Comparison of ENCODE assay signal across 11 cellular contexts in genomic region chr9:134189475-134190231, GRCh38. TPM values are rescaled to one million over a fixed set of nuclear protein-coding genes. Genes with fewer than 3 reads are reported as not detected.
DNase-seq lines count a peak whose midpoint lies in the region; ATAC-seq and TF ChIP-seq lines count a peak whose summit lies in the region.
"Had no signal": no experiment of that assay in that cellular context is flagged by ENCODE, and none has a peak within 500 bp of the region (broad histone marks: within the 10 kb centered on the region; RNA-seq: fewer than 3 reads in every experiment).

No MANE protein-coding gene starts in this region.

- DNase-seq in H9, result no peak
- peak; percentile 9 for DNase-seq in WTC11 (ENCODE audit: low spot score)
- no peak for DNase-seq in germinal center (ENCODE audit: low spot score)
- no peak for DNase-seq in kidney tubule cell (ENCODE audit: low spot score)
- no peak for DNase-seq in HUDEP-2 (lab: John Stamatoyannopoulos, UW; ENCODE audit: unreplicated experiment in 76 of 76)
- DNase-seq: NCI-H510A treated with DMSO at 0.1 percent for 48 hours had no signal

- no peak overlapping the region for H2BK15ac ChIP-seq in H9 (ENCODE audit: low read depth, low read length)

- peaks cover 0 to 16% of the 10 kb centered on the region in 2 experiments; a peak in 2 of 4 replicates for H3K4me1 Mint-ChIP-seq in H9
- peaks cover 6% of the 10 kb centered on the region for H3K4me1 Mint-ChIP-seq in WTC11

- TF ChIP-seq CTCF in H9 (conservative IDR thresholded peaks at IDR 0.05) (no peak), WTC11 (IDR thresholded peaks at IDR 0.05) (no peak)

- no peak overlapping the region for H3K18ac ChIP-seq in H9 (ENCODE audit: insufficient read length, low read depth, low read length)

- ATAC-seq in WTC11 (no peak), GM19455 (IDR thresholded peaks at IDR 0.05; ENCODE audit: unreplicated experiment) (no peak)

- H3K9ac ChIP-seq in H9 (ENCODE audit: extremely low read depth, insufficient read length, low read length) (no peak overlapping the region), skeletal muscle satellite cell (ENCODE audit: low read depth, low read length) (no peak overlapping the region)

- CTCF ChIA-PET in WTC11 (lab: Charles Lee), result interaction anchor here (0.9 to 2.2 kb wide), 4 partner anchors 11 to 253 kb away, joined by 3 to 7 read pairs (median 3); no protein-coding TSS in a partner anchor

- H4K91ac ChIP-seq in H9 (ENCODE audit: insufficient read length, low read depth, low read length), result no peak overlapping the region

- H3K9me3 Mint-ChIP-seq in H9 (no peaks in the 10 kb centered on the region), WTC11 (no peaks in the 10 kb centered on the region)

- H2BK12ac ChIP-seq in H9 (ENCODE audit: insufficient read length, low read depth, low read length), result no peak overlapping the region

- H2BK5ac ChIP-seq in H9 (ENCODE audit: insufficient read length, low read length), result no peak overlapping the region

- no peak overlapping the region for H2BK120ac ChIP-seq in H9 (ENCODE audit: low read depth, low read length, poor library complexity, severe bottlenecking)

- no peak overlapping the region for H2AK5ac ChIP-seq in H9 (ENCODE audit: insufficient read length, low read length)

- H3K36me3 Mint-ChIP-seq in H9 (ENCODE audit: insufficient read depth in 1 of 3, low read depth in 3 of 3), result no peaks in the 10 kb centered on the region
- H3K36me3 Mint-ChIP-seq in WTC11, result no peaks in the 10 kb centered on the region

- H4K5ac ChIP-seq in H9 (ENCODE audit: insufficient read length, low read depth, low read length), result no peak overlapping the region

- no peak overlapping the region for H3K56ac ChIP-seq in H9 (ENCODE audit: insufficient read length, low read depth, low read length)

- H3K79me1 ChIP-seq in H9 (ENCODE audit: insufficient read depth, low read depth, low read length, poor library complexity, severe bottlenecking), result no peaks in the 10 kb centered on the region

- peak overlapping the region; percentile 68 for H3K4me2 ChIP-seq in H9 (ENCODE audit: insufficient read depth, insufficient read length, low read length)
- H3K4me2 ChIP-seq in skeletal muscle satellite cell (ENCODE audit: low read length), result peak overlapping the region; percentile 78

- no peak overlapping the region for H2BK20ac ChIP-seq in H9 (ENCODE audit: low read depth, low read length, poor library complexity, severe bottlenecking)

- no peak overlapping the region for H3T11ph ChIP-seq in H9 (ENCODE audit: low read length)

- H3K36me3 ChIP-seq in skeletal muscle satellite cell (ENCODE audit: insufficient read depth, low read length), result no peaks in the 10 kb centered on the region

- H3K4ac ChIP-seq in H9 (ENCODE audit: low read depth, low read length), result no peak overlapping the region

- H3K9me3 ChIP-seq in H9 (ENCODE audit: control insufficient read depth, low read depth, low read length), result no peaks in the 10 kb centered on the region
- H3K9me3 ChIP-seq in skeletal muscle satellite cell (replicated peaks; ENCODE audit: low read length), result no peaks in the 10 kb centered on the region

- no peaks in the 10 kb centered on the region for H3K79me2 ChIP-seq in H9 (ENCODE audit: insufficient read depth, low read length)

- no peaks in the 10 kb centered on the region for H4K20me1 ChIP-seq in H9 (ENCODE audit: control insufficient read depth, insufficient read depth, insufficient read length)

- H3K23me2 ChIP-seq in H9 (ENCODE audit: insufficient read length, low read depth, low read length, poor library complexity, severe bottlenecking), result no peaks in the 10 kb centered on the region

- H3K27ac ChIP-seq in H9 (ENCODE audit: insufficient read length, low read depth, low read length) (no peak overlapping the region), layer of hippocampus (ENCODE audit: low read depth, low read length) (peak overlapping the region; percentile 18)

- H4K8ac ChIP-seq in H9 (replicated peaks; ENCODE audit: insufficient read length, low read depth, low read length), result no peak overlapping the region

- H3K27me3 Mint-ChIP-seq in H9 (ENCODE audit: low read depth), result no peaks in the 10 kb centered on the region
- no peaks in the 10 kb centered on the region; the same call in 1 of the 2 replicates for H3K27me3 Mint-ChIP-seq in WTC11 (ENCODE audit: low read depth)

- H3K4me1 ChIP-seq in H9 (ENCODE audit: insufficient read depth, low read length) (no peaks in the 10 kb centered on the region; the same call in 1 of the 2 replicates), skeletal muscle satellite cell (ENCODE audit: control insufficient read depth, insufficient read depth, low read length) (peaks cover 18% of the 10 kb centered on the region)

- H3K27me3 ChIP-seq in H9 (ENCODE audit: insufficient read depth, low read length) (no peaks in the 10 kb centered on the region; the same call in 1 of the 2 replicates), layer of hippocampus (ENCODE audit: control insufficient read depth, insufficient read depth, low read length) (peaks cover 14% of the 10 kb centered on the region), skeletal muscle satellite cell (ENCODE audit: control insufficient read depth, insufficient read depth, low read length) (peaks cover 59% of the 10 kb centered on the region)

- WGBS in H9 (ENCODE audit: extremely low coverage, insufficient read length, low lambda C conversion rate), result no CpG with 5 or more reads among the region's 24 CpGs

- peak overlapping the region in 1 of 2 experiments; percentile 73; a peak in 3 of 5 replicates for H3K4me3 Mint-ChIP-seq in H9
- no peak overlapping the region for H3K4me3 Mint-ChIP-seq in WTC11

- no peak overlapping the region for H3K23ac ChIP-seq in H9 (ENCODE audit: insufficient read length, low read depth, low read length)

- H3K27ac Mint-ChIP-seq in H9 (peak overlapping the region in 1 of 3 experiments; percentile 8; a peak in 2 of 7 replicates), WTC11 (no peak overlapping the region)

- peak overlapping the region; percentile 58 for H3K4me3 ChIP-seq in skeletal muscle satellite cell (ENCODE audit: low read length)

- POLR2A ChIA-PET in WTC11 (lab: Charles Lee), result no interaction called here

- no peak overlapping the region for H2AFZ ChIP-seq in H9 (ENCODE audit: low read length)

- H3K14ac ChIP-seq in H9 (ENCODE audit: insufficient read depth, low read length), result peak overlapping the region; percentile 39; the same call in 1 of the 2 replicates

TF ChIP-seq in WTC11, 78 proteins besides CTCF, POLR2A, EP300 and RAD21 (continues in another document):
- TF ChIP-seq NR2C2 (CRISPR knock-in tag; IDR thresholded peaks at IDR 0.05), result no peak
- TF ChIP-seq IRF1 (CRISPR knock-in tag; IDR thresholded peaks at IDR 0.05), result no peak
- no peak for TF ChIP-seq NFYB (CRISPR knock-in tag; conservative IDR thresholded peaks at IDR 0.05; ENCODE audit: low read depth)
- no peak for TF ChIP-seq USF2 (CRISPR knock-in tag; IDR thresholded peaks at IDR 0.05)
- TF ChIP-seq, protein P1, sequence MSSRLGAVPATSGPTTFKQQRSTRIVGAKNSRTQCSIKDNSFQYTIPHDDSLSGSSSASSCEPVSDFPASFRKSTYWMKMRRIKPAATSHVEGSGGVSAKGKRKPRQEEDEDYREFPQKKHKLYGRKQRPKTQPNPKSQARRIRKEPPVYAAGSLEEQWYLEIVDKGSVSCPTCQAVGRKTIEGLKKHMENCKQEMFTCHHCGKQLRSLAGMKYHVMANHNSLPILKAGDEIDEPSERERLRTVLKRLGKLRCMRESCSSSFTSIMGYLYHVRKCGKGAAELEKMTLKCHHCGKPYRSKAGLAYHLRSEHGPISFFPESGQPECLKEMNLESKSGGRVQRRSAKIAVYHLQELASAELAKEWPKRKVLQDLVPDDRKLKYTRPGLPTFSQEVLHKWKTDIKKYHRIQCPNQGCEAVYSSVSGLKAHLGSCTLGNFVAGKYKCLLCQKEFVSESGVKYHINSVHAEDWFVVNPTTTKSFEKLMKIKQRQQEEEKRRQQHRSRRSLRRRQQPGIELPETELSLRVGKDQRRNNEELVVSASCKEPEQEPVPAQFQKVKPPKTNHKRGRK (CRISPR knock-in tag; IDR thresholded peaks at IDR 0.05; ENCODE audit: borderline replicate concordance), result no peak
- TF ChIP-seq, protein P2, sequence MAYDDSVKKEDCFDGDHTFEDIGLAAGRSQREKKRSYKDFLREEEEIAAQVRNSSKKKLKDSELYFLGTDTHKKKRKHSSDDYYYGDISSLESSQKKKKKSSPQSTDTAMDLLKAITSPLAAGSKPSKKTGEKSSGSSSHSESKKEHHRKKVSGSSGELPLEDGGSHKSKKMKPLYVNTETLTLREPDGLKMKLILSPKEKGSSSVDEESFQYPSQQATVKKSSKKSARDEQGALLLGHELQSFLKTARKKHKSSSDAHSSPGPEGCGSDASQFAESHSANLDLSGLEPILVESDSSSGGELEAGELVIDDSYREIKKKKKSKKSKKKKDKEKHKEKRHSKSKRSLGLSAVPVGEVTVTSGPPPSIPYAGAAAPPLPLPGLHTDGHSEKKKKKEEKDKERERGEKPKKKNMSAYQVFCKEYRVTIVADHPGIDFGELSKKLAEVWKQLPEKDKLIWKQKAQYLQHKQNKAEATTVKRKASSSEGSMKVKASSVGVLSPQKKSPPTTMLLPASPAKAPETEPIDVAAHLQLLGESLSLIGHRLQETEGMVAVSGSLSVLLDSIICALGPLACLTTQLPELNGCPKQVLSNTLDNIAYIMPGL (CRISPR knock-in tag; IDR thresholded peaks at IDR 0.05), result no peak

RNA-seq across cellular contexts. Expression of gene RNU6ATAC, which starts 25.3 kb away (rescaled TPM):
- total RNA-seq in H9 (2021), result 132 and 134 TPM in 2 replicates
- total RNA-seq in WTC11 (2021), result 87.0 to 124 TPM (median 117 TPM) in 3 replicates
- total RNA-seq in skeletal muscle satellite cell (2012; rRNA removed), result not detected in 2 replicates
- total RNA-seq: fibroblast of lung, lower leg skin had no signal

RNA-seq across cellular contexts. Expression of gene WDR5, which starts 53.8 kb away (rescaled TPM):
- total RNA-seq in H9 (2021), result 72.3 and 74.0 TPM in 2 replicates
- total RNA-seq in WTC11 (2021), result 54.2 to 62.5 TPM (median 56.5 TPM) in 3 replicates
- total RNA-seq in skeletal muscle satellite cell (2012; rRNA removed), result 22.3 and 25.1 TPM in 2 replicates
